Comparison of ENCODE assay signal across 7 cellular contexts in genomic region chr6:143536461-143536865, GRCh38. TPM values are rescaled to one million over a fixed set of nuclear protein-coding genes. Genes with fewer than 3 reads are reported as not detected.
DNase-seq lines count a peak whose midpoint lies in the region; ATAC-seq and TF ChIP-seq lines count a peak whose summit lies in the region.

No MANE protein-coding gene starts in this region.

- H3K27ac Mint-ChIP-seq in endodermal cell = no peak overlapping the region

- H3K4me1 ChIP-seq in endodermal cell (ENCODE audit: control insufficient read depth, insufficient read depth, low read length) = peaks cover 7% of the 10 kb centered on the region
- peaks cover 45% of the 10 kb centered on the region for H3K4me1 ChIP-seq in mucosa of stomach (ENCODE audit: control insufficient read depth, insufficient read depth, low read length)
- H3K4me1 ChIP-seq in tibial artery = peaks cover 0 to 12% (median 3%) of the 10 kb centered on the region in 4 donors

- intact Hi-C loops in tibial artery (cut with DNase I; ENCODE audit: low total_unique reads) = no loop called here

- H3K27me3 Mint-ChIP-seq in endodermal cell (ENCODE audit: insufficient read depth) = peaks cover 35% of the 10 kb centered on the region

- DNase-seq in NB4 (ENCODE audit: low read depth) (peak; percentile 78), endodermal cell (peak; percentile 81), tibial artery (peak; percentile 27 to 70)
- peak; percentile 22 to 23 for DNase-seq in activated CD4-positive, alpha-beta T cell treated with anti-CD3 and anti-CD28 coated beads, Interleukin-2, amount 50 U/mL, for 4 hours

- no peaks in the 10 kb centered on the region for H3K9me3 ChIP-seq in endodermal cell (ENCODE audit: control insufficient read depth, low read length)
- H3K9me3 ChIP-seq in mucosa of stomach (ENCODE audit: control insufficient read depth, low read length) = no peaks in the 10 kb centered on the region
- H3K9me3 ChIP-seq in tibial artery = no peaks in the 10 kb centered on the region

- peak overlapping the region; percentile 69 for H3K4me3 Mint-ChIP-seq in endodermal cell

- peaks cover 17% of the 10 kb centered on the region for H3K4me1 Mint-ChIP-seq in endodermal cell

- peak overlapping the region; percentile 58 for H3K4me3 ChIP-seq in NB4 (ENCODE audit: low read depth, low read length)
- peak overlapping the region; percentile 74 for H3K4me3 ChIP-seq in endodermal cell (ENCODE audit: low read length)
- peak overlapping the region; percentile 47 for H3K4me3 ChIP-seq in mucosa of stomach (ENCODE audit: low read length)
- H3K4me3 ChIP-seq in tibial artery = peak overlapping the region; percentile 58 to 59

- H3K9me3 Mint-ChIP-seq in endodermal cell = no peaks in the 10 kb centered on the region

- ATAC-seq in GM18517 (IDR thresholded peaks at IDR 0.05; ENCODE audit: unreplicated experiment) (peak; percentile 65), HG02678 (IDR thresholded peaks at IDR 0.05; ENCODE audit: unreplicated experiment) (peak; percentile 74)

- H3K36me3 ChIP-seq in endodermal cell (ENCODE audit: control insufficient read depth, insufficient read depth, low read length) (no peaks in the 10 kb centered on the region), mucosa of stomach (ENCODE audit: control insufficient read depth, insufficient read depth, low read length) (no peaks in the 10 kb centered on the region), tibial artery (no peaks in the 10 kb centered on the region)

- H3K27me3 ChIP-seq in endodermal cell (ENCODE audit: control insufficient read depth, insufficient read depth, low read length, poor library complexity, severe bottlenecking) (peaks cover 7% of the 10 kb centered on the region), mucosa of stomach (ENCODE audit: control insufficient read depth, insufficient read depth, low read length) (no peaks in the 10 kb centered on the region), tibial artery (no peaks in the 10 kb centered on the region)

- TF ChIP-seq CTCF in NB4 (IDR thresholded peaks at IDR 0.05; ENCODE audit: low read depth, low read length) = no peak
- no peak for TF ChIP-seq CTCF in endodermal cell (conservative IDR thresholded peaks at IDR 0.05)
- no peak for TF ChIP-seq CTCF in tibial artery (IDR thresholded peaks at IDR 0.05)

- H3K27ac ChIP-seq in endodermal cell (ENCODE audit: low read depth, low read length) = no peak overlapping the region
- peak overlapping the region; percentile 43 to 78 for H3K27ac ChIP-seq in tibial artery

- H3K9ac ChIP-seq in endodermal cell (ENCODE audit: extremely low read depth, low read length, poor library complexity, severe bottlenecking) (no peak overlapping the region), mucosa of stomach (ENCODE audit: low read length) (peak overlapping the region; percentile 58)

- WGBS in endodermal cell (ENCODE audit: insufficient coverage in 1 of 2, insufficient read length in 1 of 2), 2 experiments = 7 to 13% methylated on average over 3 to 27 of the region's 27 CpGs

- TF ChIP-seq POLR2A in NB4 (IDR thresholded peaks at IDR 0.05; ENCODE audit: extremely low read depth, insufficient read length) = no peak

- H3K36me3 Mint-ChIP-seq in endodermal cell (ENCODE audit: low read depth) = no peaks in the 10 kb centered on the region

RNA-seq across cellular contexts. Expression of gene FUCA2, which starts 24.9 kb away (rescaled TPM):
- total RNA-seq in endodermal cell = 10 to 100 TPM; 58.6 to 59.3 TPM
- 42.1 TPM for polyA plus RNA-seq in endodermal cell (2013, experiment 1 of 2)
- 37.4 TPM for polyA plus RNA-seq in endodermal cell (2013, experiment 2 of 2)

Comparison
In these comparisons a context has a peak if more than half of its experiments do, and no peak if none do; other contexts are left out.
1. DNase-seq: peak in every context shown above with its lines; median percentile 81 in endodermal cell; 78 in NB4; 48 in tibial artery; 22 in activated CD4-positive, alpha-beta T cell treated with anti-CD3 and anti-CD28 coated beads, Interleukin-2, amount 50 U/mL, for 4 hours.